In the genomic region with DNA sequence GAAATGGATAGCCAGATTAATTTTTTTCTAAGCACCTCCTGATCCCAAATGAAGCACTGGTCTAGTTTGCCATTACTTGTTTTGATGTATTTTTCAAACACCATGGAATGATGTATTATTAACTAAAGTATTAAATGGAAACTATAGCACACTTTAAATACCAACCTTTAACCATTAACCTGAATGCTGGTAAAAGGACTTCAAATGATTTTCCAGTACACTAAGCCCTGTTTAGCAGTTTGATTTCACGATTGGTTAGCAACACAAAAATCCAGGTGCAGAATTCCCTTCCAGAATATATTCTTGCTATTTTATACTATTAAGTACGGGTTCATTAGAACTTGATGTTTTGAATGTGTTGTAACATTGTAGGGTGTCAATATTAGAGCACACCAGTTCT, we compare ENCODE assay signal across 28 cellular contexts. TPM values are rescaled to one million over a fixed set of nuclear protein-coding genes. Genes with fewer than 3 reads are reported as not detected.
"Had no signal": no experiment of that assay in that cellular context is flagged by ENCODE, and none has a peak within 500 bp of the region (broad histone marks: within the 10 kb centered on the region; RNA-seq: fewer than 3 reads in every experiment).

No MANE protein-coding gene starts in this region.

- H3K9me3 ChIP-seq: neutrophil, pancreas, prostate gland, right lobe of liver, sigmoid colon, stomach, thoracic aorta, thyroid gland, tibial nerve, upper lobe of left lung, vagina had no signal

- H3K9me3 Mint-ChIP-seq: natural killer cell; nephron progenitor cell; neural crest cell; stimulated activated effector memory CD8-positive, alpha-beta T cell treated with anti-CD3 and anti-CD28 coated beads, Interleukin-12 subunit alpha, Interleukin-12 subunit beta, amount 100 ng/mL, for 72 hours; stimulated activated naive B cell treated with anti-CD40 and anti-IgM and Interleukin-4, amounts not matched to agents 10 μg/mL and 1 μg/mL and 100 μg/mL, for 72 hours; stimulated activated naive CD8-positive, alpha-beta T cell treated with anti-CD3 and anti-CD28 coated beads, Interleukin-15, Interleukin-2, amounts not matched to agents 100 ng/mL and 50 ng/mL, for 24 hours had no signal

- FAIRE-seq: pancreas, small intestine, urothelium cell line had no signal

- H3K36me3 ChIP-seq: neutrophil, pancreas, prostate gland, right lobe of liver, sigmoid colon, stomach, thoracic aorta, thyroid gland, tibial nerve, upper lobe of left lung, vagina had no signal

- DNase-seq: naive thymus-derived CD4-positive, alpha-beta T cell; natural killer cell; nephron progenitor cell; nucleus accumbens; pancreas; right cardiac atrium; right lobe of liver; sigmoid colon; small intestine; stimulated activated CD4-positive, alpha-beta T cell treated with anti-CD3 and anti-CD28 coated beads, Interleukin-15, amount 100 ng/mL, for 24 hours; stimulated activated CD4-positive, alpha-beta T cell treated with anti-CD3 and anti-CD28 coated beads, Interleukin-2, amount 100 ng/mL, for 24 hours; stimulated activated CD4-positive, alpha-beta T cell treated with anti-CD3 and anti-CD28 coated beads, Interleukin-2, amount 100 ng/mL, for 48 hours; stimulated activated CD4-positive, alpha-beta T cell treated with anti-CD3 and anti-CD28 coated beads, Interleukin-4, amount 100 ng/mL, for 24 hours; stimulated activated naive B cell treated with anti-CD40 and anti-IgM and Interleukin-4, amounts not matched to agents 10 μg/mL and 1 μg/mL and 100 μg/mL, for 72 hours; stimulated activated naive CD4-positive, alpha-beta T cell treated with Interleukin-2 at 50 U/mL for 16 hours; stomach; thyroid gland; trophoblast cell; upper lobe of left lung had no signal

- H3K27ac ChIP-seq: neutrophil, pancreas, prostate gland, right lobe of liver, sigmoid colon, stomach, thoracic aorta, thyroid gland, tibial nerve, upper lobe of left lung, vagina had no signal

- H3K27ac Mint-ChIP-seq: naive thymus-derived CD4-positive, alpha-beta T cell; natural killer cell; nephron progenitor cell; stimulated activated effector memory CD8-positive, alpha-beta T cell treated with anti-CD3 and anti-CD28 coated beads, Interleukin-12 subunit alpha, Interleukin-12 subunit beta, amount 100 ng/mL, for 72 hours; stimulated activated naive B cell treated with anti-CD40 and anti-IgM and Interleukin-4, amounts not matched to agents 10 μg/mL and 1 μg/mL and 100 μg/mL, for 72 hours; stimulated activated naive CD8-positive, alpha-beta T cell treated with anti-CD3 and anti-CD28 coated beads, Interleukin-15, Interleukin-2, amounts not matched to agents 100 ng/mL and 50 ng/mL, for 24 hours had no signal

- H3K4me1 ChIP-seq: pancreas, prostate gland, right lobe of liver, sigmoid colon, stomach, thyroid gland, tibial nerve, upper lobe of left lung, vagina had no signal

- H3K36me3 Mint-ChIP-seq: naive thymus-derived CD4-positive, alpha-beta T cell; natural killer cell; stimulated activated effector memory CD8-positive, alpha-beta T cell treated with anti-CD3 and anti-CD28 coated beads, Interleukin-12 subunit alpha, Interleukin-12 subunit beta, amount 100 ng/mL, for 72 hours; stimulated activated naive B cell treated with anti-CD40 and anti-IgM and Interleukin-4, amounts not matched to agents 10 μg/mL and 1 μg/mL and 100 μg/mL, for 72 hours had no signal

- H3K4me3 Mint-ChIP-seq: naive thymus-derived CD4-positive, alpha-beta T cell; natural killer cell; nephron progenitor cell; neural crest cell; stimulated activated effector memory CD8-positive, alpha-beta T cell treated with anti-CD3 and anti-CD28 coated beads, Interleukin-12 subunit alpha, Interleukin-12 subunit beta, amount 100 ng/mL, for 72 hours; stimulated activated naive B cell treated with anti-CD40 and anti-IgM and Interleukin-4, amounts not matched to agents 10 μg/mL and 1 μg/mL and 100 μg/mL, for 72 hours; stimulated activated naive CD8-positive, alpha-beta T cell treated with anti-CD3 and anti-CD28 coated beads, Interleukin-15, Interleukin-2, amounts not matched to agents 100 ng/mL and 50 ng/mL, for 24 hours had no signal

- H3K4me3 ChIP-seq: pancreas, prostate gland, right lobe of liver, sigmoid colon, stomach, thoracic aorta, thyroid gland, tibial nerve, upper lobe of left lung, vagina had no signal

- H3K27me3 ChIP-seq: neutrophil, pancreas, right lobe of liver, sigmoid colon, stomach, thyroid gland, tibial nerve, upper lobe of left lung, vagina had no signal

- H3K4me1 Mint-ChIP-seq: naive thymus-derived CD4-positive, alpha-beta T cell; natural killer cell; nephron progenitor cell; stimulated activated naive B cell treated with anti-CD40 and anti-IgM and Interleukin-4, amounts not matched to agents 10 μg/mL and 1 μg/mL and 100 μg/mL, for 72 hours had no signal

RNA-seq across cellular contexts. Expression of gene COL4A3, which starts 37.4 kb away (rescaled TPM):
- total RNA-seq: neural crest cell had no signal
